In the genomic region with DNA sequence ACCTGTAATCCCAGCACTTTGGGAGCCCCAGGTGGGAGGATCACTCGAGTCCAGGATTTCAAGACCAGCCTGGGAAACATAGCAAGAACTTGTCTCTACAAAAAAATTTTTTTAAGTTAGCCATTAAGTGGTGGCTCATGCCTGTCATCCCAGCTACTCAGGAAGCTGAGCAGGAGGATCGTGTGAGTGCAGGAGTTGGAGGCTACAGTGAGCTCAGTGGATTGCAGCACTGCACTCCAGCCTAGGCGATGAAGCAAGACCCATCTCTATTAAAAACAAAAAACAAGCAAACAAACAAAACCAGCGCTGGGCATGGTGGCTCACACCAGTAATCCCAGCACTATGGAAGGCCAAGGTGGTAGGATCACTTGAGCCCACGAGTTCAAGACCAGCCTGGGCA, we compare ENCODE assay signal across 20 cellular contexts. TPM values are rescaled to one million over a fixed set of nuclear protein-coding genes. Genes with fewer than 3 reads are reported as not detected.
DNase-seq lines count a peak whose midpoint lies in the region; ATAC-seq, FAIRE-seq and TF ChIP-seq lines count a peak whose summit lies in the region.
"Had no signal": no experiment of that assay in that cellular context is flagged by ENCODE, and none has a peak within 500 bp of the region (broad histone marks: within the 10 kb centered on the region; RNA-seq: fewer than 3 reads in every experiment).

No MANE protein-coding gene starts in this region.

- WGBS in tibial nerve, 2 donors: 88 to 91% methylated on average over 5 of the region's 5 CpGs

- DNase-seq in GM04504 (ENCODE audit: low read depth) (peak; percentile 38), RCC 7860 (ENCODE audit: low spot score) (peak; percentile 14), fibroblast of gingiva (ENCODE audit: low read depth) (peak; percentile 80), nephron progenitor cell (no peak), tibial nerve (ENCODE audit: low spot score in 2 of 2) (no peak), Kasumi-1 (lab: John Stamatoyannopoulos, UW) (no peak)
- DNase-seq: activated CD4-positive, CD25-positive, alpha-beta regulatory T cell treated with anti-CD3 and anti-CD28 coated beads, Interleukin-2, amount 50 U/mL, for 72 hours; effector CD4-positive, alpha-beta T cell; left cardiac atrium; NCI-H524 treated with DMSO at 0.1 percent for 48 hours; OCI-M1; stimulated activated CD4-positive, alpha-beta T cell treated with anti-CD3 and anti-CD28 coated beads, Interleukin-12 subunit alpha, Interleukin-12 subunit beta, amount 100 ng/mL, for 4 hours; T-helper 2 cell had no signal

- ATAC-seq in HG02571 (IDR thresholded peaks at IDR 0.05; ENCODE audit: unreplicated experiment) (no peak), GM18868 (IDR thresholded peaks at IDR 0.05; ENCODE audit: unreplicated experiment) (no peak)
- ATAC-seq: activated T-helper 17 cell treated with anti-CD3 and anti-CD28 coated beads, Interleukin-2, amount 50 U/mL, for 72 hours; GM23338; left cardiac atrium had no signal

- no peaks in the 10 kb centered on the region for H3K9me3 Mint-ChIP-seq in nephron progenitor cell
- H3K9me3 Mint-ChIP-seq: activated T-helper 17 cell treated with anti-CD3 and anti-CD28 coated beads, Interleukin-2, amount 50 U/mL, for 72 hours; GM23338; mesothelial cell of epicardium had no signal

- no peaks in the 10 kb centered on the region for H3K4me1 ChIP-seq in tibial nerve

- no peak overlapping the region for H3K27ac ChIP-seq in tibial nerve
- H3K27ac ChIP-seq: thoracic aorta had no signal

- no peak overlapping the region for H3K4me3 Mint-ChIP-seq in nephron progenitor cell
- H3K4me3 Mint-ChIP-seq: activated T-helper 17 cell treated with anti-CD3 and anti-CD28 coated beads, Interleukin-2, amount 50 U/mL, for 72 hours; B cell; GM23338; mesothelial cell of epicardium had no signal

- H3K4me3 ChIP-seq in tibial nerve: no peak overlapping the region
- H3K4me3 ChIP-seq: GM23338, thoracic aorta had no signal

- H3K9me3 ChIP-seq in tibial nerve: no peaks in the 10 kb centered on the region
- H3K9me3 ChIP-seq: thoracic aorta had no signal

- peak overlapping the region; percentile 40 for H3K27ac Mint-ChIP-seq in nephron progenitor cell
- H3K27ac Mint-ChIP-seq: activated T-helper 17 cell treated with anti-CD3 and anti-CD28 coated beads, Interleukin-2, amount 50 U/mL, for 72 hours; B cell; GM23338; mesothelial cell of epicardium had no signal

- H3K4me1 Mint-ChIP-seq in nephron progenitor cell: peaks cover 5% of the 10 kb centered on the region
- H3K4me1 Mint-ChIP-seq: activated T-helper 17 cell treated with anti-CD3 and anti-CD28 coated beads, Interleukin-2, amount 50 U/mL, for 72 hours; B cell; GM23338 had no signal

- H3K36me3 Mint-ChIP-seq in nephron progenitor cell (ENCODE audit: low read depth): peaks cover 32% of the 10 kb centered on the region

- TF ChIP-seq CTCF in nephron progenitor cell (IDR thresholded peaks at IDR 0.05): no peak
- TF ChIP-seq CTCF in tibial nerve (IDR thresholded peaks at IDR 0.05): no peak

- peak; percentile 40 for FAIRE-seq in RCC 7860 (lab: Jason Lieb, UNC)

- TF ChIP-seq EP300 in tibial nerve (IDR thresholded peaks at IDR 0.05): no peak

- no peaks in the 10 kb centered on the region for H3K27me3 Mint-ChIP-seq in nephron progenitor cell (ENCODE audit: low read depth, poor library complexity)
- H3K27me3 Mint-ChIP-seq: activated T-helper 17 cell treated with anti-CD3 and anti-CD28 coated beads, Interleukin-2, amount 50 U/mL, for 72 hours; B cell had no signal

- TF ChIP-seq POLR2A in tibial nerve (IDR thresholded peaks at IDR 0.05): no peak

- H3K27me3 ChIP-seq in tibial nerve: no peaks in the 10 kb centered on the region

- H3K36me3 ChIP-seq in tibial nerve: peaks cover 3 to 80% (median 15%) of the 10 kb centered on the region in 3 donors

RNA-seq across cellular contexts. Expression of a gene that starts 38.0 kb away (rescaled TPM):
- total RNA-seq in tibial nerve: 10 to 100 TPM; 24.1 to 62.7 (median 38.9) TPM

RNA-seq across cellular contexts. Expression of a gene that starts 49.3 kb away (rescaled TPM):
- total RNA-seq in tibial nerve: 10 to 100 TPM; 11.7 to 18.6 (median 16.5) TPM

Comparison
In these comparisons a context has a peak if more than half of its experiments do, and no peak if none do; other contexts are left out.
1. DNase-seq: peak in GM04504 (single experiment), RCC 7860 (single experiment) and fibroblast of gingiva (single experiment); none in nephron progenitor cell (single experiment), tibial nerve (0 of 2) and Kasumi-1 (0 of 2).